In the genomic region with DNA sequence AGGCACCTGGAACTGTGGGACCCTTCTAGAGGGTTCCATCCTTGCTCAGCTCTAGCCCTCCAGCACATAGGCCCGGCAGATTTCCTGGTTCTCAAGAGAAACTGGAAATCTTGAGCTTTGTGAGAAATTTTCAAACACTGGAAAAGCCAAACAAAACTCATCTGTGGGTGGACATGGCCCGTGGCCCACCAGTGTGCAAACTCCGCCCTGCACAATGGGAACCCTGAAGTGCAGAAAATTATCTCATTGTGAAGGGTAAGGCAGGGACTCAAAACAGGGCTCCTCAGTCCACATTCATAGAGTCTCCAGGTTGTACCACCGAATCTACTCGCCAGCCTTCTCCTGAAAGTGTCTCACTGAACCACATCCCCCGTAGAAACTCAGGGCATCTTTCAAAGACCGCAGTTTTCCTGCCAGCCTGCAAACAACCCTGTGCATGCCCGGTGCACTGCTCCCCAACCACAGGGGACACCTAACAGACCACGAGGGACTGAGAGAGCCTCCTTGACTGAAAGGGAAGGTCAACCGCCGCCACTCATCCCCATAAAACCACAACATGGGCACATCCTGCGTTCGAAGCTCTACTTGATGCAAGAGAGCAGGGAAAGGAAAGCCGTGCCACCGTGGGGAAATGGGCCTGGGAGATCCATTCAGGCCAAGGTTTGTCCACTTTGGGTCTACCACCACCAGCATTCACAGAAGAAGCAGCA, we compare ENCODE assay signal across 1 cellular context.
TF ChIP-seq lines count a peak whose summit lies in the region.

No MANE protein-coding gene starts in this region.

TF ChIP-seq in IMR-90, 13 proteins besides CTCF, POLR2A, EP300 and RAD21:
- TF ChIP-seq MXI1 (IDR thresholded peaks at IDR 0.05; ENCODE audit: borderline replicate concordance, low read depth, low read length) (no peak), MAFK (IDR thresholded peaks at IDR 0.05; ENCODE audit: low read depth, low read length) (no peak), MAZ (IDR thresholded peaks at IDR 0.05; ENCODE audit: borderline replicate concordance, low read depth, low read length) (no peak), FOS (IDR thresholded peaks at IDR 0.05; ENCODE audit: low read depth, low read length) (no peak), CEBPB (IDR thresholded peaks at IDR 0.05; ENCODE audit: low read depth, low read length) (no peak), RFX5 (IDR thresholded peaks at IDR 0.05; ENCODE audit: low read depth, low read length) (no peak), SMC3 (IDR thresholded peaks at IDR 0.05; ENCODE audit: low read depth, low read length) (no peak), CHD1 (IDR thresholded peaks at IDR 0.05; ENCODE audit: low read depth, low read length) (no peak), RCOR1 (IDR thresholded peaks at IDR 0.05; ENCODE audit: insufficient replicate concordance, low read length) (no peak), NFE2L2 (IDR thresholded peaks at IDR 0.05; ENCODE audit: low read depth, low read length) (no peak), BHLHE40 (IDR thresholded peaks at IDR 0.05; ENCODE audit: low read depth, low read length) (no peak)
- TF ChIP-seq, protein P1, sequence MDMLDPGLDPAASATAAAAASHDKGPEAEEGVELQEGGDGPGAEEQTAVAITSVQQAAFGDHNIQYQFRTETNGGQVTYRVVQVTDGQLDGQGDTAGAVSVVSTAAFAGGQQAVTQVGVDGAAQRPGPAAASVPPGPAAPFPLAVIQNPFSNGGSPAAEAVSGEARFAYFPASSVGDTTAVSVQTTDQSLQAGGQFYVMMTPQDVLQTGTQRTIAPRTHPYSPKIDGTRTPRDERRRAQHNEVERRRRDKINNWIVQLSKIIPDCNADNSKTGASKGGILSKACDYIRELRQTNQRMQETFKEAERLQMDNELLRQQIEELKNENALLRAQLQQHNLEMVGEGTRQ (IDR thresholded peaks at IDR 0.05; ENCODE audit: low read depth, low read length) = no peak
- TF ChIP-seq, protein P2, sequence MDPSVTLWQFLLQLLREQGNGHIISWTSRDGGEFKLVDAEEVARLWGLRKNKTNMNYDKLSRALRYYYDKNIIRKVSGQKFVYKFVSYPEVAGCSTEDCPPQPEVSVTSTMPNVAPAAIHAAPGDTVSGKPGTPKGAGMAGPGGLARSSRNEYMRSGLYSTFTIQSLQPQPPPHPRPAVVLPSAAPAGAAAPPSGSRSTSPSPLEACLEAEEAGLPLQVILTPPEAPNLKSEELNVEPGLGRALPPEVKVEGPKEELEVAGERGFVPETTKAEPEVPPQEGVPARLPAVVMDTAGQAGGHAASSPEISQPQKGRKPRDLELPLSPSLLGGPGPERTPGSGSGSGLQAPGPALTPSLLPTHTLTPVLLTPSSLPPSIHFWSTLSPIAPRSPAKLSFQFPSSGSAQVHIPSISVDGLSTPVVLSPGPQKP (IDR thresholded peaks at IDR 0.05; ENCODE audit: borderline replicate concordance, low read depth, low read length) = no peak
